Comparison of ENCODE assay signal across 13 cellular contexts in genomic region chr6:44921787-44922186, GRCh38.
DNase-seq lines count a peak whose midpoint lies in the region; ATAC-seq and TF ChIP-seq lines count a peak whose summit lies in the region.
"Had no signal": no experiment of that assay in that cellular context is flagged by ENCODE, and none has a peak within 500 bp of the region (broad histone marks: within the 10 kb centered on the region; RNA-seq: fewer than 3 reads in every experiment).

No MANE protein-coding gene starts in this region.

- H3K27me3 Mint-ChIP-seq in CD4-positive, alpha-beta T cell: no peaks in the 10 kb centered on the region
- H3K27me3 Mint-ChIP-seq in T-helper 17 cell (no peaks in the 10 kb centered on the region), immature natural killer cell (ENCODE audit: low read depth in 3 of 3) (no peaks in the 10 kb centered on the region)
- no peaks in the 10 kb centered on the region for H3K27me3 Mint-ChIP-seq in activated T-helper 1 cell treated with anti-CD3 and anti-CD28 coated beads, Interleukin-12 subunit alpha, Interleukin-12 subunit beta, Interleukin-2, Interleukin-4 antibody, amounts not matched to agents 30 ng/mL and 10 ng/mL and 1 ng/mL, durations not matched to agents 14 hours and 24 hours and 36 hours (ENCODE audit: insufficient read depth)

- DNase-seq in CD4-positive, alpha-beta T cell: no peak
- DNase-seq in T-helper 17 cell (no peak), left ventricle myocardium inferior (peak; percentile 48), immature natural killer cell (no peak), substantia nigra (lab: John Stamatoyannopoulos, UW) (no peak)
- no peak for DNase-seq in stimulated activated CD4-positive, alpha-beta T cell treated with anti-CD3 and anti-CD28 coated beads, Interleukin-12 subunit alpha, Interleukin-12 subunit beta, amount 100 ng/mL, for 4 hours
- DNase-seq in activated T-helper 1 cell treated with anti-CD3 and anti-CD28 coated beads, Interleukin-12 subunit alpha, Interleukin-12 subunit beta, Interleukin-2, Interleukin-4 antibody, amounts not matched to agents 30 ng/mL and 10 ng/mL and 1 ng/mL, durations not matched to agents 14 hours and 24 hours and 36 hours (ENCODE audit: low spot score): no peak
- DNase-seq: hippocampal formation, midbrain, NCI-H1436, psoas muscle had no signal

- H3K27ac ChIP-seq in CD4-positive, alpha-beta T cell (ENCODE audit: low read depth, low read length): no peak overlapping the region
- H3K27ac ChIP-seq in HEK293 (ENCODE audit: extremely low read depth, low read depth, low read length) (no peak overlapping the region), left ventricle myocardium inferior (replicated peaks) (peak overlapping the region; percentile 68), substantia nigra (ENCODE audit: low read depth, low read length, poor library complexity, severe bottlenecking) (no peak overlapping the region)
- H3K27ac ChIP-seq: ascending aorta, psoas muscle had no signal

- H3K4me3 Mint-ChIP-seq in CD4-positive, alpha-beta T cell: peak overlapping the region; percentile 58
- peak overlapping the region; percentile 52 for H3K4me3 Mint-ChIP-seq in T-helper 17 cell
- H3K4me3 Mint-ChIP-seq in immature natural killer cell: no peak overlapping the region
- no peak overlapping the region for H3K4me3 Mint-ChIP-seq in activated T-helper 1 cell treated with anti-CD3 and anti-CD28 coated beads, Interleukin-12 subunit alpha, Interleukin-12 subunit beta, Interleukin-2, Interleukin-4 antibody, amounts not matched to agents 30 ng/mL and 10 ng/mL and 1 ng/mL, durations not matched to agents 14 hours and 24 hours and 36 hours

- TF ChIP-seq CTCF in CD4-positive, alpha-beta T cell (IDR thresholded peaks at IDR 0.05): no peak
- TF ChIP-seq CTCF in HEK293 (tag by site-specific recombination; IDR thresholded peaks at IDR 0.05) (no peak), left ventricle myocardium inferior (IDR thresholded peaks at IDR 0.05; ENCODE audit: borderline replicate concordance) (peak; percentile 21)

- peaks cover 5% of the 10 kb centered on the region for H3K4me1 ChIP-seq in HEK293 (ENCODE audit: control insufficient read depth, insufficient read depth, low read length)
- peaks cover 20% of the 10 kb centered on the region for H3K4me1 ChIP-seq in left ventricle myocardium inferior
- H3K4me1 ChIP-seq: ascending aorta, psoas muscle had no signal

- H3K36me3 Mint-ChIP-seq in CD4-positive, alpha-beta T cell (ENCODE audit: low read depth): peaks cover 21% of the 10 kb centered on the region
- H3K36me3 Mint-ChIP-seq in T-helper 17 cell (ENCODE audit: low read depth) (peaks cover 2% of the 10 kb centered on the region), immature natural killer cell (peaks cover 0 to 4% (median 0%) of the 10 kb centered on the region in 3 donors)
- H3K36me3 Mint-ChIP-seq in activated T-helper 1 cell treated with anti-CD3 and anti-CD28 coated beads, Interleukin-12 subunit alpha, Interleukin-12 subunit beta, Interleukin-2, Interleukin-4 antibody, amounts not matched to agents 30 ng/mL and 10 ng/mL and 1 ng/mL, durations not matched to agents 14 hours and 24 hours and 36 hours (ENCODE audit: low read depth): peaks cover 4% of the 10 kb centered on the region

- H3K27me3 ChIP-seq in CD4-positive, alpha-beta T cell (ENCODE audit: control insufficient read depth, insufficient read depth, low read length): no peaks in the 10 kb centered on the region
- no peaks in the 10 kb centered on the region for H3K27me3 ChIP-seq in left ventricle myocardium inferior (ENCODE audit: low read depth)
- H3K27me3 ChIP-seq: ascending aorta had no signal

- no peaks in the 10 kb centered on the region for H3K36me3 ChIP-seq in HEK293 (ENCODE audit: control insufficient read depth in 2 of 2, insufficient read depth in 1 of 2, low read length in 2 of 2)
- H3K36me3 ChIP-seq in left ventricle myocardium inferior: no peaks in the 10 kb centered on the region
- H3K36me3 ChIP-seq: ascending aorta had no signal

- no peak overlapping the region for H3K4me3 ChIP-seq in HEK293 (ENCODE audit: low read depth, low read length)
- no peak overlapping the region for H3K4me3 ChIP-seq in left ventricle myocardium inferior
- H3K4me3 ChIP-seq: ascending aorta, psoas muscle had no signal

- POLR2A ChIA-PET in CD4-positive, alpha-beta T cell (lab: Charles Lee): interaction anchor here (1.0 kb wide), 1 partner anchor 10 kb away, joined by 3 read pairs; no protein-coding TSS in a partner anchor
- POLR2A ChIA-PET in HEK293 (lab: Yijun Ruan, JAX): no interaction called here

- H3K4me1 Mint-ChIP-seq in CD4-positive, alpha-beta T cell (ENCODE audit: low read depth): peaks cover 55% of the 10 kb centered on the region
- H3K4me1 Mint-ChIP-seq in T-helper 17 cell: peaks cover 28% of the 10 kb centered on the region
- H3K4me1 Mint-ChIP-seq in immature natural killer cell: peaks cover 15 to 34% of the 10 kb centered on the region in 2 donors
- H3K4me1 Mint-ChIP-seq in activated T-helper 1 cell treated with anti-CD3 and anti-CD28 coated beads, Interleukin-12 subunit alpha, Interleukin-12 subunit beta, Interleukin-2, Interleukin-4 antibody, amounts not matched to agents 30 ng/mL and 10 ng/mL and 1 ng/mL, durations not matched to agents 14 hours and 24 hours and 36 hours (ENCODE audit: low read depth): peaks cover 47% of the 10 kb centered on the region

- no peak for ATAC-seq in CD4-positive, alpha-beta T cell (ENCODE audit: poor library complexity)
- peak; percentile 8 for ATAC-seq in T-helper 17 cell
- ATAC-seq: psoas muscle had no signal

- CTCF ChIA-PET in CD4-positive, alpha-beta T cell (lab: Charles Lee): no interaction called here
- CTCF ChIA-PET in HEK293 (lab: Yijun Ruan, JAX): no interaction called here

- intact Hi-C loops in CD4-positive, alpha-beta T cell (cut with DNase I, micrococcal nuclease): loop anchor here in 1 of 2 experiments (10.0 kb wide), 1 partner anchor 233 kb away; no protein-coding TSS in a partner anchor
- intact Hi-C loops in left ventricle myocardium inferior (cut with micrococcal nuclease): no loop called here
- intact Hi-C loops in activated T-helper 1 cell treated with anti-CD3 and anti-CD28 coated beads, Interleukin-12 subunit alpha, Interleukin-12 subunit beta, Interleukin-2, Interleukin-4 antibody, amounts not matched to agents 30 ng/mL and 10 ng/mL and 1 ng/mL, durations not matched to agents 14 hours and 24 hours and 36 hours (cut with micrococcal nuclease): loop anchor here (2.0 to 5.0 kb wide), 4 partner anchors 17 to 391 kb away; no protein-coding TSS in a partner anchor

- H3K27ac Mint-ChIP-seq in CD4-positive, alpha-beta T cell: peak overlapping the region; percentile 71
- H3K27ac Mint-ChIP-seq in T-helper 17 cell (peak overlapping the region; percentile 97), immature natural killer cell (peak overlapping the region in 3 of 6 donors; percentile 9 to 33 (median 25))
- no peak overlapping the region for H3K27ac Mint-ChIP-seq in activated T-helper 1 cell treated with anti-CD3 and anti-CD28 coated beads, Interleukin-12 subunit alpha, Interleukin-12 subunit beta, Interleukin-2, Interleukin-4 antibody, amounts not matched to agents 30 ng/mL and 10 ng/mL and 1 ng/mL, durations not matched to agents 14 hours and 24 hours and 36 hours

- H3K9me3 Mint-ChIP-seq in CD4-positive, alpha-beta T cell: no peaks in the 10 kb centered on the region
- H3K9me3 Mint-ChIP-seq in immature natural killer cell: no peaks in the 10 kb centered on the region
- no peaks in the 10 kb centered on the region for H3K9me3 Mint-ChIP-seq in activated T-helper 1 cell treated with anti-CD3 and anti-CD28 coated beads, Interleukin-12 subunit alpha, Interleukin-12 subunit beta, Interleukin-2, Interleukin-4 antibody, amounts not matched to agents 30 ng/mL and 10 ng/mL and 1 ng/mL, durations not matched to agents 14 hours and 24 hours and 36 hours

- H3K9me3 ChIP-seq in CD4-positive, alpha-beta T cell (ENCODE audit: control insufficient read depth, low read length): no peaks in the 10 kb centered on the region
- no peaks in the 10 kb centered on the region for H3K9me3 ChIP-seq in HEK293 (ENCODE audit: control insufficient read depth, insufficient read depth, low read depth, low read length)
- H3K9me3 ChIP-seq in T-helper 17 cell (ENCODE audit: control insufficient read depth, low read length, poor library complexity, severe bottlenecking): no peaks in the 10 kb centered on the region
- H3K9me3 ChIP-seq in left ventricle myocardium inferior (replicated peaks): no peaks in the 10 kb centered on the region
- H3K9me3 ChIP-seq: ascending aorta, psoas muscle had no signal

TF ChIP-seq in HEK293, 187 proteins besides CTCF, POLR2A, EP300 and RAD21:
- TF ChIP-seq ZBTB20 (tag by site-specific recombination; IDR thresholded peaks at IDR 0.05) (peak; percentile 60; the same call in 1 of the 2 replicates), KLF7 (tag by site-specific recombination; IDR thresholded peaks at IDR 0.05; ENCODE audit: borderline replicate concordance) (no peak)
- TF ChIP-seq, protein P1, sequence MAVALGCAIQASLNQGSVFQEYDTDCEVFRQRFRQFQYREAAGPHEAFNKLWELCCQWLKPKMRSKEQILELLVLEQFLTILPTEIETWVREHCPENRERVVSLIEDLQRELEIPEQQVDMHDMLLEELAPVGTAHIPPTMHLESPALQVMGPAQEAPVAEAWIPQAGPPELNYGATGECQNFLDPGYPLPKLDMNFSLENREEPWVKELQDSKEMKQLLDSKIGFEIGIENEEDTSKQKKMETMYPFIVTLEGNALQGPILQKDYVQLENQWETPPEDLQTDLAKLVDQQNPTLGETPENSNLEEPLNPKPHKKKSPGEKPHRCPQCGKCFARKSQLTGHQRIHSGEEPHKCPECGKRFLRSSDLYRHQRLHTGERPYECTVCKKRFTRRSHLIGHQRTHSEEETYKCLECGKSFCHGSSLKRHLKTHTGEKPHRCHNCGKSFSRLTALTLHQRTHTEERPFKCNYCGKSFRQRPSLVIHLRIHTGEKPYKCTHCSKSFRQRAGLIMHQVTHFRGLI (tag by site-specific recombination; IDR thresholded peaks at IDR 0.05): peak; percentile 55; the same call in 1 of the 2 replicates

Comparison
In these comparisons a context has a peak if more than half of its experiments do, and no peak if none do; other contexts are left out.
1. H3K4me3 Mint-ChIP-seq: peak in CD4-positive, alpha-beta T cell (single experiment) and T-helper 17 cell (single experiment); none in immature natural killer cell (0 of 5) and activated T-helper 1 cell treated with anti-CD3 and anti-CD28 coated beads, Interleukin-12 subunit alpha, Interleukin-12 subunit beta, Interleukin-2, Interleukin-4 antibody, amounts not matched to agents 30 ng/mL and 10 ng/mL and 1 ng/mL, durations not matched to agents 14 hours and 24 hours and 36 hours (single experiment).